Comparison of ENCODE assay signal across 1 cellular context in genomic region chr11:48047616-48048015, GRCh38.
TF ChIP-seq lines count a peak whose summit lies in the region.

No MANE protein-coding gene starts in this region.

TF ChIP-seq in HepG2, 621 proteins besides CTCF, POLR2A, EP300 and RAD21 (continued from another document):
- no peak for TF ChIP-seq ZHX2 (IDR thresholded peaks at IDR 0.05; ENCODE audit: low read depth)
- no peak for TF ChIP-seq ZHX2 (CRISPR knock-in tag; IDR thresholded peaks at IDR 0.05; ENCODE audit: borderline replicate concordance)
- TF ChIP-seq GMEB1 (CRISPR knock-in tag; IDR thresholded peaks at IDR 0.05; ENCODE audit: borderline replicate concordance): no peak
- TF ChIP-seq ZNF792 (CRISPR knock-in tag; IDR thresholded peaks at IDR 0.05): no peak
- TF ChIP-seq TERF1 (CRISPR knock-in tag; IDR thresholded peaks at IDR 0.05): no peak
- no peak for TF ChIP-seq SATB2 (CRISPR knock-in tag; IDR thresholded peaks at IDR 0.05)
- TF ChIP-seq JDP2 (CRISPR knock-in tag; IDR thresholded peaks at IDR 0.05; ENCODE audit: borderline replicate concordance): no peak
- TF ChIP-seq ZNF644 (CRISPR knock-in tag; IDR thresholded peaks at IDR 0.05; ENCODE audit: low read depth): no peak
- TF ChIP-seq ZZZ3 (CRISPR knock-in tag; IDR thresholded peaks at IDR 0.05; ENCODE audit: borderline replicate concordance): no peak
TF ChIP-seq in HepG2: peak in this region for 0.
